In genomic region chr11:32137263-32137662, GRCh38 we compare ENCODE assay signal across 13 cellular contexts. TPM values are rescaled to one million over a fixed set of nuclear protein-coding genes. Genes with fewer than 3 reads are reported as not detected.
A peak's percentile ranks its signal among the peaks of the same experiment; 100 is the strongest.
DNase-seq lines count a peak whose midpoint lies in the region; FAIRE-seq and TF ChIP-seq lines count a peak whose summit lies in the region.
"Had no signal": no experiment of that assay in that cellular context is flagged by ENCODE, and none has a peak within 500 bp of the region (broad histone marks: within the 10 kb centered on the region; RNA-seq: fewer than 3 reads in every experiment).

No MANE protein-coding gene starts in this region.

- H3K9me3 Mint-ChIP-seq in CD14-positive monocyte: peaks cover 2 to 14% (median 3%) of the 10 kb centered on the region in 7 donors
- H3K9me3 Mint-ChIP-seq: activated T-helper 17 cell treated with anti-CD3 and anti-CD28 coated beads, Interleukin-2, amount 50 U/mL, for 72 hours; GM23338 had no signal

- H2AFZ ChIP-seq in fibroblast of lung (ENCODE audit: low read length): peak overlapping the region; percentile 62
- H2AFZ ChIP-seq: GM23338 had no signal

- no peak overlapping the region for H3K4me2 ChIP-seq in fibroblast of lung (ENCODE audit: extremely low read depth, insufficient read depth, low read length)
- H3K4me2 ChIP-seq: GM23338 had no signal

- H3K27ac ChIP-seq in SJCRH30: peak overlapping the region; percentile 38
- peak overlapping the region; percentile 68 for H3K27ac ChIP-seq in fibroblast of lung (ENCODE audit: insufficient read depth, low read length)
- no peak overlapping the region for H3K27ac ChIP-seq in kidney (ENCODE audit: low read depth in 2 of 2, low read length in 2 of 2)
- H3K27ac ChIP-seq: dorsolateral prefrontal cortex had no signal

- H3K79me2 ChIP-seq in fibroblast of lung (ENCODE audit: control insufficient read depth, insufficient read depth, low read length): no peaks in the 10 kb centered on the region

- peak; percentile 87 for DNase-seq in GM04504 (ENCODE audit: low read depth)
- peak in 1 of 2 experiments; percentile 61 for DNase-seq in SJCRH30
- DNase-seq in fibroblast of lung (ENCODE audit: low read depth in 2 of 2): peak; percentile 95 to 98
- DNase-seq in retinal pigment epithelial cell (ENCODE audit: low read depth): peak; percentile 65
- DNase-seq in CD14-positive monocyte (ENCODE audit: low spot score): no peak
- DNase-seq in activated gamma-delta T cell (lab: John Stamatoyannopoulos, UW): no peak
- DNase-seq in HuH-7.5 (ENCODE audit: low spot score): no peak
- no peak for DNase-seq in kidney
- DNase-seq: DND-41; dorsolateral prefrontal cortex; stimulated activated naive CD4-positive, alpha-beta T cell treated with Interleukin-2 at 50 U/mL for 16 hours had no signal

- H3K9me3 ChIP-seq in SJCRH30 (replicated peaks) (peaks cover 7% of the 10 kb centered on the region), fibroblast of lung (ENCODE audit: control insufficient read depth, insufficient read depth, low read depth, low read length) (no peaks in the 10 kb centered on the region), kidney (ENCODE audit: control insufficient read depth in 1 of 2, low read length in 2 of 2) (no peaks in the 10 kb centered on the region)

- intact Hi-C loops in CD14-positive monocyte (cut with micrococcal nuclease) (no loop called here), kidney (cut with DNase I) (no loop called here)

- H3K9ac ChIP-seq in fibroblast of lung (ENCODE audit: insufficient read depth, low read length): no peak overlapping the region
- no peak overlapping the region for H3K9ac ChIP-seq in kidney (ENCODE audit: low read length in 2 of 2)

- no peak overlapping the region for H3K4me3 Mint-ChIP-seq in CD14-positive monocyte
- H3K4me3 Mint-ChIP-seq: activated T-helper 17 cell treated with anti-CD3 and anti-CD28 coated beads, Interleukin-2, amount 50 U/mL, for 72 hours; GM23338 had no signal

- no peaks in the 10 kb centered on the region for H3K27me3 ChIP-seq in SJCRH30
- H3K27me3 ChIP-seq in fibroblast of lung (ENCODE audit: control insufficient read depth, insufficient read depth, low read length): no peaks in the 10 kb centered on the region

- FAIRE-seq in kidney (lab: Jason Lieb, UNC): no peak

- H3K36me3 Mint-ChIP-seq in CD14-positive monocyte: no peaks in the 10 kb centered on the region

- no peaks in the 10 kb centered on the region for H3K36me3 ChIP-seq in SJCRH30
- no peaks in the 10 kb centered on the region for H3K36me3 ChIP-seq in fibroblast of lung (ENCODE audit: control insufficient read depth, insufficient read depth, low read length)
- H3K36me3 ChIP-seq in kidney (ENCODE audit: control insufficient read depth in 1 of 2, insufficient read depth in 2 of 2, low read length in 2 of 2): no peaks in the 10 kb centered on the region

- H3K4me1 ChIP-seq in SJCRH30: peaks cover 34% of the 10 kb centered on the region
- peaks cover 15% of the 10 kb centered on the region for H3K4me1 ChIP-seq in fibroblast of lung (ENCODE audit: control insufficient read depth, extremely low read depth, insufficient read depth, low read length)
- H3K4me1 ChIP-seq in kidney (ENCODE audit: control insufficient read depth in 1 of 2, insufficient read depth in 1 of 2, low read depth in 1 of 2, low read length in 2 of 2): no peaks in the 10 kb centered on the region

- H3K4me1 Mint-ChIP-seq in CD14-positive monocyte: no peaks in the 10 kb centered on the region
- H3K4me1 Mint-ChIP-seq: activated T-helper 17 cell treated with anti-CD3 and anti-CD28 coated beads, Interleukin-2, amount 50 U/mL, for 72 hours; GM23338 had no signal

- peaks cover 3 to 5% (median 3%) of the 10 kb centered on the region in 3 donors for H3K27me3 Mint-ChIP-seq in CD14-positive monocyte (ENCODE audit: low read depth in 3 of 3)

- no peak overlapping the region for H3K4me3 ChIP-seq in SJCRH30
- no peak overlapping the region for H3K4me3 ChIP-seq in fibroblast of lung (replicated peaks in 1 of 4; ENCODE audit: control extremely low read depth in 1 of 4, insufficient read depth in 1 of 4, low read depth in 3 of 4, low read length in 4 of 4)
- no peak overlapping the region for H3K4me3 ChIP-seq in retinal pigment epithelial cell (ENCODE audit: low read length)
- no peak overlapping the region for H3K4me3 ChIP-seq in kidney (ENCODE audit: low read length in 2 of 2)
- H3K4me3 ChIP-seq: dorsolateral prefrontal cortex, GM23338 had no signal

- H3K27ac Mint-ChIP-seq in CD14-positive monocyte: no peak overlapping the region
- H3K27ac Mint-ChIP-seq: activated T-helper 17 cell treated with anti-CD3 and anti-CD28 coated beads, Interleukin-2, amount 50 U/mL, for 72 hours; GM23338 had no signal

- no peaks in the 10 kb centered on the region for H4K20me1 ChIP-seq in fibroblast of lung (ENCODE audit: control insufficient read depth, extremely low read depth, insufficient read depth, low read length)

- TF ChIP-seq CTCF in fibroblast of lung (conservative IDR thresholded peaks at IDR 0.05 in 1 of 2, IDR thresholded peaks at IDR 0.05 in 1 of 2; ENCODE audit: low read depth in 1 of 2, low read length in 2 of 2): no peak
- no peak for TF ChIP-seq CTCF in retinal pigment epithelial cell (conservative IDR thresholded peaks at IDR 0.05; ENCODE audit: low read depth, low read length)
- TF ChIP-seq CTCF in CD14-positive monocyte (IDR thresholded peaks at IDR 0.05): no peak
- TF ChIP-seq CTCF in kidney (IDR thresholded peaks at IDR 0.05; ENCODE audit: borderline replicate concordance, extremely low read depth, insufficient read depth): no peak

RNA-seq across cellular contexts. Expression of gene RCN1, which starts 46.4 kb away (rescaled TPM):
- 200 and 214 TPM in 2 replicates for total RNA-seq in SJCRH30 (2014; rRNA removed; shearing (Covaris generic))
- 253 and 371 TPM in 2 replicates for total RNA-seq in fibroblast of lung
- polyA plus RNA-seq in fibroblast of lung: 312 and 436 TPM in 2 replicates
- 306 and 422 TPM in 2 replicates for polyA plus RNA-seq in fibroblast of lung (2012)
- 19.5 and 24.4 TPM in 2 replicates for polyA minus RNA-seq in fibroblast of lung (ENCODE audit: low replicate concordance)
- 10 to 100 TPM; 20.5 to 22.0 TPM for polyA plus RNA-seq in CD14-positive monocyte
- 82.0 TPM for total RNA-seq in kidney
- 85.0 TPM for polyA plus RNA-seq in kidney (ENCODE audit: insufficient read depth, low read depth, low replicate concordance)

Comparison
In these comparisons a context has a peak if more than half of its experiments do, and no peak if none do; other contexts are left out.
1. DNase-seq: peak in GM04504 (single experiment), fibroblast of lung (2 of 2) and retinal pigment epithelial cell (single experiment); none in CD14-positive monocyte (single experiment), activated gamma-delta T cell (single experiment), HuH-7.5 (single experiment) and kidney (single experiment).
2. H3K27ac ChIP-seq: peak in SJCRH30 (single experiment) and fibroblast of lung (single experiment); none in kidney (0 of 2).